11 cellular contexts compared by ENCODE assay signal in the genomic region with DNA sequence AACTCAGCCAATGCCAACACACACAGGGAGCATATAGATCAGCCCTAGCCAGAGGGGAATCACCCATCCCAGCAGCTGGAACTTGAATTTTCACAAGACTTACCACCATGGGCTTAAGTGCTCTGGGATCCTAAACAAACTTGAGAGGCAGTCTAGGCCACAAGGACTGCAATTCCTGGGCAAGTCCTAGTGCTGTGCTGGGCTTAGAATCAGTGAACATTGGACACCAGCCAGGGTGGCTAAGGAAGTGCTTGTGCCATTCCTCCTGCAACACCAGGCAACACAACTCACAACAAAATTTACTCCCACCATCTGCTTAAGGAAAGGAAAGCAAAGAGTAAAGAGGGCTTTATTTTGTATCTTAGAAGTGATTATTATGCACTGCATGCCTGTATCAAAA. TPM values are rescaled to one million over a fixed set of nuclear protein-coding genes. Genes with fewer than 3 reads are reported as not detected.
"Had no signal": no experiment of that assay in that cellular context is flagged by ENCODE, and none has a peak within 500 bp of the region (broad histone marks: within the 10 kb centered on the region; RNA-seq: fewer than 3 reads in every experiment).

No MANE protein-coding gene starts in this region.

- H3K36me3 ChIP-seq: HAP-1 had no signal

- ATAC-seq: GM23338, HCT116 had no signal

- H3K9ac ChIP-seq: GM23248 had no signal

- H3K4me3 Mint-ChIP-seq: GM23338, H9, HFFc6 had no signal

- DNase-seq: GM23248, GOT3, H7, H9, HCEC 1CT, HFFc6 had no signal

- H2AFZ ChIP-seq: GM23248, GM23338 had no signal

- H3K27ac ChIP-seq: GM23248 had no signal

- H3K4me1 ChIP-seq: HAP-1 had no signal

- H3K4me3 ChIP-seq: GM23248, GM23338, HAP-1 had no signal

- H3K4me2 ChIP-seq: GM23338 had no signal

- H3K27ac Mint-ChIP-seq: GM23338, H9, HFFc6 had no signal

- H3K9me3 ChIP-seq: HAP-1 had no signal

RNA-seq across cellular contexts. Expression of a gene that starts 38.9 kb away (rescaled TPM):
- total RNA-seq: GM23248, H1, H4, H7, H9, HFFc6 had no signal
